In genomic region chr14:61461808-61462275, GRCh38 we compare ENCODE assay signal across 8 cellular contexts.
DNase-seq lines count a peak whose midpoint lies in the region; ATAC-seq and TF ChIP-seq lines count a peak whose summit lies in the region.

No MANE protein-coding gene starts in this region.

- in situ Hi-C loops in ACHN (cut with HindIII; ENCODE audit: low pct_ligation_motif_present, low pct_unique_long_range_greater_than_20kb, low sequenced_read_pairs) = loop anchor here (25.0 kb wide), 1 partner anchor 275 kb away; no protein-coding TSS in a partner anchor
- in situ Hi-C loops in Panc1 (cut with HindIII; ENCODE audit: low pct_unique_long_range_greater_than_20kb, low sequenced_read_pairs) = no loop called here

- no peak overlapping the region for H3K27ac ChIP-seq in Panc1 (ENCODE audit: low read length)
- H3K27ac ChIP-seq in breast epithelium = no peak overlapping the region

- no peaks in the 10 kb centered on the region for H3K9me3 ChIP-seq in Panc1 (ENCODE audit: control insufficient read depth, insufficient read depth, low read depth, low read length)
- no peaks in the 10 kb centered on the region for H3K9me3 ChIP-seq in breast epithelium

- H3K4me1 ChIP-seq in Panc1 (ENCODE audit: control insufficient read depth, insufficient read depth, low read length) (no peaks in the 10 kb centered on the region; the same call in 1 of the 2 replicates), breast epithelium (no peaks in the 10 kb centered on the region)

- POLR2A ChIA-PET in Panc1 (lab: Charles Lee) = no interaction called here

- no TSS peak for BruUV-seq in Panc1 (replicated peaks; lab: Mats Ljungman, UMichigan)

- H3K27me3 ChIP-seq in Panc1 (ENCODE audit: control insufficient read depth, insufficient read depth, low read length) (no peaks in the 10 kb centered on the region), breast epithelium (no peaks in the 10 kb centered on the region)

- no peaks in the 10 kb centered on the region for H3K36me3 ChIP-seq in Panc1 (ENCODE audit: control insufficient read depth, insufficient read depth, low read length)
- H3K36me3 ChIP-seq in breast epithelium = no peaks in the 10 kb centered on the region

- CTCF ChIA-PET in Panc1 (lab: Charles Lee) = no interaction called here

- H3K4me3 ChIP-seq in Panc1 (ENCODE audit: low read depth in 2 of 2, low read length in 2 of 2) = no peak overlapping the region
- no peak overlapping the region for H3K4me3 ChIP-seq in breast epithelium

- peak; percentile 69 for DNase-seq in ACHN
- peak; percentile 79 for DNase-seq in EL
- DNase-seq in LHCN-M2 (ENCODE audit: low read depth) = peak; percentile 85
- no peak for DNase-seq in Panc1 (ENCODE audit: low read depth, low spot score)
- no peak for DNase-seq in breast epithelium (ENCODE audit: low spot score in 2 of 2)
- DNase-seq in kidney glomerular epithelial cell (lab: John Stamatoyannopoulos, UW) = peak; percentile 79
- peak; percentile 62 for DNase-seq in stromal cell of bone marrow (ENCODE audit: low read depth)

- no peak for TF ChIP-seq POLR2A in breast epithelium (IDR thresholded peaks at IDR 0.05)

- TF ChIP-seq CTCF in Panc1 (IDR thresholded peaks at IDR 0.05) (peak; percentile 61), breast epithelium (IDR thresholded peaks at IDR 0.05) (peak; percentile 80 to 86 (median 80))

- intact Hi-C loops in Panc1 (cut with micrococcal nuclease; ENCODE audit: unreplicated experiment) = loop anchor here (2.0 to 5.0 kb wide), 2 partner anchors 270 to 375 kb away; no protein-coding TSS in a partner anchor
- intact Hi-C loops in breast epithelium (cut with DNase I; ENCODE audit: low total_unique reads) = loop anchor here (10.0 kb wide), 2 partner anchors 273 to 373 kb away; no protein-coding TSS in a partner anchor

- ATAC-seq in Panc1 (peak; percentile 73), GM19463 (IDR thresholded peaks at IDR 0.05; ENCODE audit: unreplicated experiment) (no peak)

Comparison
In these comparisons a context has a peak if more than half of its experiments do, and no peak if none do; other contexts are left out.
1. DNase-seq: peak in ACHN (single experiment), EL (single experiment), LHCN-M2 (single experiment), kidney glomerular epithelial cell (single experiment) and stromal cell of bone marrow (single experiment); none in Panc1 (single experiment) and breast epithelium (0 of 2).